In the genomic region with DNA sequence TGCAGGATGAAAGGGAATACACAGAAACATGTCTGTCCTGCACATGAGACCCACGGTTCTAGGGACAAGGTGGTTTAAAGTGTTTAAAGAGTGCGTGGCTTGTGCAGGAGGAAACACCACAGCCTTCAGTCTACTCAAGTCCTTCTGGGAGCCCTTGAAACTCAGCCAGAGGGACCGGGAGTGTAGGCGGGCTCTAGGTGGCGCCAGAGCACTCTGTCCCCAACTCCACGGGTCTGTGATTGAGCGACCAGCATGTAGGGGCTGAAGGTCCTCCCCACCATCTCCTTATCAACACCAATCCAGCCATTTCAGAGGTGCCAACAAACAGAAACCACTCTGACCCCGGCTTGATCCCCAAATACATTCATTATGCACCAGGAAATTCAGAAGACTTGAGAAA, we compare ENCODE assay signal across 8 cellular contexts.
DNase-seq lines count a peak whose midpoint lies in the region; ATAC-seq and TF ChIP-seq lines count a peak whose summit lies in the region.

No MANE protein-coding gene starts in this region.

- intact Hi-C loops in dorsolateral prefrontal cortex (cut with DNase I) = loop anchor here in 1 of 2 donors (5.0 to 10.0 kb wide), 2 partner anchors 50 to 112 kb away; no protein-coding TSS in a partner anchor

- peaks cover 7% of the 10 kb centered on the region for H3K36me3 Mint-ChIP-seq in mesothelial cell of epicardium

- peaks cover 7% of the 10 kb centered on the region for H3K9me3 Mint-ChIP-seq in mesothelial cell of epicardium

- no peak overlapping the region for H3K4me3 ChIP-seq in dorsolateral prefrontal cortex

- H3K4me3 Mint-ChIP-seq in mesothelial cell of epicardium = no peak overlapping the region

- peaks cover 0 to 79% (median 7%) of the 10 kb centered on the region in 45 donors for H3K27me3 ChIP-seq in dorsolateral prefrontal cortex

- no peak for ATAC-seq in GM21619 (IDR thresholded peaks at IDR 0.05; ENCODE audit: unreplicated experiment)

- DNase-seq in EL (peak; percentile 55), HCEC 1CT (peak; percentile 40), NCI-H2107 (lab: John Stamatoyannopoulos, UW) (peak; percentile 55), dorsolateral prefrontal cortex (peak in 9 of 10 donors; percentile 42 to 81 (median 74)), mesothelial cell of epicardium (ENCODE audit: low spot score in 2 of 2, unreplicated experiment in 2 of 2) (no peak)
- peak; percentile 66 for DNase-seq in activated CD4-positive, alpha-beta T cell treated with anti-CD3 and anti-CD28 coated beads for 48 hours
- DNase-seq in stimulated activated CD8-positive, alpha-beta memory T cell treated with anti-CD3 and anti-CD28 coated beads, Interleukin-7, amount 100 ng/mL, for 48 hours (ENCODE audit: extremely low read depth in 1 of 2, low read depth in 1 of 2) = peak; percentile 24 to 30

- H3K4me1 Mint-ChIP-seq in mesothelial cell of epicardium = peaks cover 23% of the 10 kb centered on the region

- no peaks in the 10 kb centered on the region for H3K27me3 Mint-ChIP-seq in mesothelial cell of epicardium (ENCODE audit: low read depth)

- H3K27ac Mint-ChIP-seq in mesothelial cell of epicardium = no peak overlapping the region

- no peak overlapping the region for H3K27ac ChIP-seq in dorsolateral prefrontal cortex

- peak in 54 of 56 donors; percentile 33 to 75 (median 61) for TF ChIP-seq CTCF in dorsolateral prefrontal cortex (IDR thresholded peaks at IDR 0.05 in 54 of 56, conservative IDR thresholded peaks at IDR 0.05 in 2 of 56; ENCODE audit: low read depth in 1 of 56, partially characterized antibody in 56 of 56)
- peak; percentile 28 for TF ChIP-seq CTCF in mesothelial cell of epicardium (IDR thresholded peaks at IDR 0.05; ENCODE audit: unreplicated experiment)

Comparison
In these comparisons a context has a peak if more than half of its experiments do, and no peak if none do; other contexts are left out.
1. DNase-seq: peak in EL (single experiment), HCEC 1CT (single experiment), NCI-H2107 (single experiment), activated CD4-positive, alpha-beta T cell treated with anti-CD3 and anti-CD28 coated beads for 48 hours (single experiment), dorsolateral prefrontal cortex (9 of 10) and stimulated activated CD8-positive, alpha-beta memory T cell treated with anti-CD3 and anti-CD28 coated beads, Interleukin-7, amount 100 ng/mL, for 48 hours (2 of 2); none in mesothelial cell of epicardium (0 of 2).